In the genomic region with DNA sequence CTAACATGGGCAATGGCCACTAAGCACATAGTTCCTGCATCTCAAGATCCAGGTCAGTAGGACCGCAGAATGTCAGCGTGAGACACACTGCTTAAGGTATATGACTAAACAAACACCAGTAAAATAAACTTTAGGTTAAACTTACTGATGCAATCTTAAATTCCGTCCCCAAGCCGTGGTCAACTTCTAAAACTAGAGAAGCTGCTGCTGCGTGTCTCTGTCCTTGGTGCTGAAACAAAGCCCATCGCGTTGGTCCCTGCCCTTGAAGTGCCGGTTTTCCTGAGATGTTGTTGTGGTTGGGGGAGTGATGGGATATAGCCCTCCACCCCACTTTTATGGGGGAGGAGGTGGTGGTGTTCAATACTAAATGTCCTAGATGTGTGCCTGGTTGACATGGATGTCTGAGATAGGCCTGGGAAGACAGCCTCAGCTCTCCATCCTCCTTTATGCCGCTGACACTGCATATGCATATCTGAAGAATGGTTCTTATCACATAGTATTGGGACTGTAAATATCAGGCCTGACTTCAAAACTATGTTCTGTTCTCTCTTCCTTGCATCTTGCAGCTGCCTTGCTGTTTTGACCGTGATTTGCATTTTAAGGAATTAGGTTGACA, we compare ENCODE assay signal across 8 cellular contexts.
DNase-seq lines count a peak whose midpoint lies in the region; FAIRE-seq and TF ChIP-seq lines count a peak whose summit lies in the region.

No MANE protein-coding gene starts in this region.

- H3K4me1 ChIP-seq in adrenal gland (replicated peaks in 1 of 2): no peaks in the 10 kb centered on the region

- TF ChIP-seq POLR2A in adrenal gland (IDR thresholded peaks at IDR 0.05): no peak

- H3K27me3 ChIP-seq in H7 (ENCODE audit: control insufficient read depth, insufficient read depth, low read length): no peaks in the 10 kb centered on the region; the same call in 1 of the 2 replicates
- H3K27me3 ChIP-seq in adrenal gland: no peaks in the 10 kb centered on the region

- H3K4me3 ChIP-seq in H7 (ENCODE audit: insufficient read depth, low read depth, low read length): no peak overlapping the region
- no peak overlapping the region for H3K4me3 ChIP-seq in adrenal gland

- no peak for TF ChIP-seq CTCF in adrenal gland (IDR thresholded peaks at IDR 0.05)

- 17 to 27% (median 23%) methylated on average over 10 of the region's 10 CpGs for WGBS in adrenal gland, 4 donors

- no peak for FAIRE-seq in frontal cortex (lab: Jason Lieb, UNC)

- H3K9me3 ChIP-seq in adrenal gland (replicated peaks in 1 of 3): no peaks in the 10 kb centered on the region

- H3K27ac ChIP-seq in adrenal gland: no peak overlapping the region

- DNase-seq in H7 (peak; percentile 60), SK-N-DZ (ENCODE audit: low spot score) (peak; percentile 2), adrenal gland (peak; percentile 34 to 62 (median 48)), kidney tubule cell (ENCODE audit: low spot score) (peak; percentile 47), SHP77 (lab: John Stamatoyannopoulos, UW) (no peak), NCI-H345 treated with DMSO at 0.1 percent for 48 hours (lab: John Stamatoyannopoulos, UW; ENCODE audit: unreplicated experiment) (no peak), frontal cortex (ENCODE audit: low spot score in 2 of 2) (no peak)
- DNase-seq in stimulated activated CD8-positive, alpha-beta memory T cell treated with anti-CD3 and anti-CD28 coated beads, Interleukin-2, amount 100 ng/mL, for 1 hour (ENCODE audit: low read depth in 2 of 2): peak; percentile 7 to 26

- H3K36me3 ChIP-seq in H7 (replicated peaks; ENCODE audit: control insufficient read depth, insufficient read depth, low read length) (no peaks in the 10 kb centered on the region), adrenal gland (replicated peaks in 1 of 2) (no peaks in the 10 kb centered on the region)

- intact Hi-C loops in adrenal gland (cut with DNase I): no loop called here

Comparison
In these comparisons a context has a peak if more than half of its experiments do, and no peak if none do; other contexts are left out.
1. DNase-seq: peak in H7 (single experiment), SK-N-DZ (single experiment), adrenal gland (7 of 7), kidney tubule cell (single experiment) and stimulated activated CD8-positive, alpha-beta memory T cell treated with anti-CD3 and anti-CD28 coated beads, Interleukin-2, amount 100 ng/mL, for 1 hour (2 of 2); none in SHP77 (0 of 2), NCI-H345 treated with DMSO at 0.1 percent for 48 hours (single experiment) and frontal cortex (0 of 2).